In the genomic region with DNA sequence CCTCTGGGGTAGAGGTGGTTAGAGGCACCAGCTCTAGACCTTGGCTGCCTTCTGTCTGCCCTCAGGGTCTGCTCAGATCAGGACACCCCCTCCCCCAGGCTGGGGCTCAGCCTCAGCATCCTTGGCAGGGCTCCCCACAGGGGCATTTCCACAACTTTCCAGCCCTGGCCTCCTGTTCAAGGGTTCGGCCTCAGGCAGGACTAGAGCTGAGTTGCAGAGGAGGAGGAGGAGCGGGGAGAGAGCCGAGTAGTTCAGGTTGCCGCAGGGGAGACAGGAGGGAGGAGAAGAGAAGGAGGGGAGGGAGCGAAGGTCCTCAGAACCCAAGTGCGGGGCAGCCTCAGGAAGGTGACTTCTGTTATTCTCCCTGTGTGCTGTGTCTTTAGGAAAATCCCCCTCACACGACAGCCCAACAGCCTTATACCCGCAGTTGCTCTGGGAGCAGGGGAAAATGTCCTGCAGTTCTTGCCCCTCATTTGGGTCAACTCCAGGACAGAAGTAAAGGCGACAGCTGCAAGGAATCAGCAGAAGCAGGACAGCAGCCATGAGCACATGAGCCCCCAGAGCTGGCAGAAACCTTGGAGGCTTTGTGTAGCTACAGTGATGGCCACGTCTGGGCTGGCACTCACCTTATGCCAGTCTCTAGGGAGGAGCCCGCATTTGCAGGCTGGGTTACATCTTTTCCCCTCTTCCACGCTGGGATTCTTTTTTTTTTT, we compare ENCODE assay signal across 21 cellular contexts. TPM values are rescaled to one million over a fixed set of nuclear protein-coding genes. Genes with fewer than 3 reads are reported as not detected.
A peak's percentile ranks its signal among the peaks of the same experiment; 100 is the strongest.
DNase-seq lines count a peak whose midpoint lies in the region; FAIRE-seq and TF ChIP-seq lines count a peak whose summit lies in the region.
"Had no signal": no experiment of that assay in that cellular context is flagged by ENCODE, and none has a peak within 500 bp of the region (broad histone marks: within the 10 kb centered on the region; RNA-seq: fewer than 3 reads in every experiment).

No MANE protein-coding gene starts in this region.

- intact Hi-C loops in lower leg skin (cut with DNase I; ENCODE audit: low total_unique reads): no loop called here

- H3K4me3 Mint-ChIP-seq in brain: peak overlapping the region in 4 of 5 experiments; percentile 23 to 83 (median 50)
- H3K4me3 Mint-ChIP-seq: activated CD4-positive, alpha-beta T cell treated with anti-CD3 and anti-CD28 coated beads for 36 hours; activated naive CD8-positive, alpha-beta T cell treated with anti-CD3 and anti-CD28 coated beads, Interleukin-2, amount 50 U/mL, for 24 hours; activated T-helper 17 cell treated with anti-CD3 and anti-CD28 coated beads, Interleukin-2, amount 50 U/mL, for 72 hours; stimulated activated naive CD8-positive, alpha-beta T cell treated with anti-CD3 and anti-CD28 coated beads, Interleukin-15, Interleukin-2, amounts not matched to agents 100 ng/mL and 50 ng/mL, for 24 hours had no signal

- TF ChIP-seq POLR2A in lower leg skin (IDR thresholded peaks at IDR 0.05): no peak

- DNase-seq in NCI-H2107 (lab: John Stamatoyannopoulos, UW): peak; percentile 33
- peak; percentile 75 for DNase-seq in left kidney (ENCODE audit: low read depth, low spot score)
- DNase-seq in small intestine: peak; percentile 27
- no peak for DNase-seq in HPDE6-E6E7 (ENCODE audit: extremely low spot score)
- DNase-seq in NCI-H748 treated with DMSO at 0.1 percent for 48 hours (lab: John Stamatoyannopoulos, UW): no peak
- DNase-seq in NCI-H1105 (lab: John Stamatoyannopoulos, UW): no peak
- DNase-seq in lower leg skin (ENCODE audit: low spot score in 2 of 2): no peak
- DNase-seq: activated CD4-positive, alpha-beta T cell treated with anti-CD3 and anti-CD28 coated beads for 36 hours; activated naive CD8-positive, alpha-beta T cell treated with anti-CD3 and anti-CD28 coated beads, Interleukin-2, amount 50 U/mL, for 24 hours; dermis blood vessel endothelial cell; foreskin keratinocyte; hippocampal formation; NCI-H1436 treated with DMSO at 0.1 percent for 48 hours; NCI-H226; NK-92 treated with Interleukin-12 subunit alpha and Interleukin-12 subunit beta, amount 100 ng/mL, for 24 hours; right lobe of liver had no signal

- H3K4me1 ChIP-seq in small intestine (ENCODE audit: control insufficient read depth in 2 of 2, insufficient read depth in 1 of 2, low read depth in 1 of 2, low read length in 1 of 2): no peaks in the 10 kb centered on the region
- H3K4me1 ChIP-seq: foreskin keratinocyte, right lobe of liver had no signal

- H3K27ac Mint-ChIP-seq in brain: peak overlapping the region; percentile 74 to 98 (median 96)
- H3K27ac Mint-ChIP-seq: activated CD4-positive, alpha-beta T cell treated with anti-CD3 and anti-CD28 coated beads for 36 hours; activated naive CD8-positive, alpha-beta T cell treated with anti-CD3 and anti-CD28 coated beads, Interleukin-2, amount 50 U/mL, for 24 hours; activated T-helper 17 cell treated with anti-CD3 and anti-CD28 coated beads, Interleukin-2, amount 50 U/mL, for 72 hours; stimulated activated naive CD8-positive, alpha-beta T cell treated with anti-CD3 and anti-CD28 coated beads, Interleukin-15, Interleukin-2, amounts not matched to agents 100 ng/mL and 50 ng/mL, for 24 hours had no signal

- TF ChIP-seq CTCF in brain (conservative IDR thresholded peaks at IDR 0.05) (no peak), lower leg skin (IDR thresholded peaks at IDR 0.05) (no peak)

- no peaks in the 10 kb centered on the region for H3K36me3 ChIP-seq in small intestine (ENCODE audit: control insufficient read depth in 2 of 2, insufficient read depth in 2 of 2, low read length in 2 of 2)
- H3K36me3 ChIP-seq: right lobe of liver had no signal

- H3K27me3 ChIP-seq in small intestine (ENCODE audit: control insufficient read depth in 2 of 2, insufficient read depth in 2 of 2, low read length in 2 of 2): no peaks in the 10 kb centered on the region
- H3K27me3 ChIP-seq: right lobe of liver had no signal

- H3K27ac ChIP-seq in small intestine (ENCODE audit: low read depth in 1 of 2, low read length in 1 of 2): peak overlapping the region in 1 of 2 donors; percentile 74
- H3K27ac ChIP-seq: epithelial cell of prostate, foreskin keratinocyte, right lobe of liver had no signal

- WGBS in small intestine, 3 donors: 10 to 51% (median 41%) methylated on average over 12 of the region's 12 CpGs
- 65 to 84% methylated on average over 12 of the region's 12 CpGs for WGBS in lower leg skin, 2 donors

- peaks cover 0 to 2% (median 0%) of the 10 kb centered on the region in 5 experiments for H3K9me3 Mint-ChIP-seq in brain
- H3K9me3 Mint-ChIP-seq: activated naive CD8-positive, alpha-beta T cell treated with anti-CD3 and anti-CD28 coated beads, Interleukin-2, amount 50 U/mL, for 24 hours; activated T-helper 17 cell treated with anti-CD3 and anti-CD28 coated beads, Interleukin-2, amount 50 U/mL, for 72 hours; stimulated activated naive CD8-positive, alpha-beta T cell treated with anti-CD3 and anti-CD28 coated beads, Interleukin-15, Interleukin-2, amounts not matched to agents 100 ng/mL and 50 ng/mL, for 24 hours had no signal

- H3K4me1 Mint-ChIP-seq in brain: peaks cover 43% of the 10 kb centered on the region
- H3K4me1 Mint-ChIP-seq: activated CD4-positive, alpha-beta T cell treated with anti-CD3 and anti-CD28 coated beads for 36 hours; activated naive CD8-positive, alpha-beta T cell treated with anti-CD3 and anti-CD28 coated beads, Interleukin-2, amount 50 U/mL, for 24 hours; activated T-helper 17 cell treated with anti-CD3 and anti-CD28 coated beads, Interleukin-2, amount 50 U/mL, for 72 hours had no signal

- H3K36me3 Mint-ChIP-seq in brain: no peaks in the 10 kb centered on the region

- H3K27me3 Mint-ChIP-seq in brain: no peaks in the 10 kb centered on the region
- H3K27me3 Mint-ChIP-seq: activated CD4-positive, alpha-beta T cell treated with anti-CD3 and anti-CD28 coated beads for 36 hours; activated naive CD8-positive, alpha-beta T cell treated with anti-CD3 and anti-CD28 coated beads, Interleukin-2, amount 50 U/mL, for 24 hours; activated T-helper 17 cell treated with anti-CD3 and anti-CD28 coated beads, Interleukin-2, amount 50 U/mL, for 72 hours; stimulated activated naive CD8-positive, alpha-beta T cell treated with anti-CD3 and anti-CD28 coated beads, Interleukin-15, Interleukin-2, amounts not matched to agents 100 ng/mL and 50 ng/mL, for 24 hours had no signal

- no peak for FAIRE-seq in small intestine (lab: Jason Lieb, UNC)
- FAIRE-seq: HTR-8/SVneo had no signal

- no peaks in the 10 kb centered on the region for H3K9me3 ChIP-seq in small intestine (ENCODE audit: control insufficient read depth, low read depth)
- H3K9me3 ChIP-seq: right lobe of liver had no signal

- H3K4me3 ChIP-seq in small intestine (ENCODE audit: low read depth in 1 of 2, low read length in 2 of 2) (no peak overlapping the region), lower leg skin (ENCODE audit: low read depth, poor library complexity, severe bottlenecking) (no peak overlapping the region)
- H3K4me3 ChIP-seq: right lobe of liver had no signal

RNA-seq across cellular contexts. Expression of a gene that starts 46.5 kb away (rescaled TPM):
- 4.3 TPM for polyA plus RNA-seq in brain (ENCODE audit: insufficient read depth, low read depth, low replicate concordance)
- polyA plus RNA-seq in small intestine: 1 to 10 TPM in 1 of 3 donors, under 1 TPM in 2; 0.27 to 3.9 (median 0.45) TPM
- 100 to 1,000 TPM; 139 to 243 (median 239) TPM for total RNA-seq in lower leg skin
- total RNA-seq: activated CD4-positive, alpha-beta T cell treated with anti-CD3 and anti-CD28 coated beads for 36 hours; activated T-helper 17 cell treated with anti-CD3 and anti-CD28 coated beads, Interleukin-2, amount 50 U/mL, for 72 hours had no signal

Comparison
In these comparisons a context has a peak if more than half of its experiments do, and no peak if none do; other contexts are left out.
1. DNase-seq: peak in NCI-H2107 (single experiment), left kidney (single experiment) and small intestine (single experiment); none in HPDE6-E6E7 (single experiment), NCI-H748 treated with DMSO at 0.1 percent for 48 hours (single experiment), NCI-H1105 (single experiment) and lower leg skin (0 of 2).